29 cellular contexts compared by ENCODE assay signal in the genomic region with DNA sequence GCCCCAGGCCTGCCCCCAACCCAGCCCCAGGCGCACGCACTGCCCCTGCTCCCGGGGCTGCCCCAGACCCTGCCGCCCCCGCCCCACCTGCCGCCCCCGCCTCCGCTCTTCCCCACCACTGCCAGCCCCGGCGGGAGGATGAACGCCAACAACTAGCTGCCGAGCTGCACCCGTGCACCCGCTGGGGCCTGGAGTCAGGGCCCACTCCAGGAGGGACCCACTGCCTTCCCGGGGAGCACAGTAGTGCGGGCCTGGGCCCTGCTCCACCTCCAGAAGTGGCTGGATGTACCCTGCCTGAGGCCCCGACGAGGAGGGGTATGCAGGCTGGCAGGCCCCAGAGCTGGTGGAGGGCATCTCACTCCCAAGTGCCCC. TPM values are rescaled to one million over a fixed set of nuclear protein-coding genes. Genes with fewer than 3 reads are reported as not detected.
"Had no signal": no experiment of that assay in that cellular context is flagged by ENCODE, and none has a peak within 500 bp of the region (broad histone marks: within the 10 kb centered on the region; RNA-seq: fewer than 3 reads in every experiment).

No MANE protein-coding gene starts in this region.

- DNase-seq: activated CD4-positive, alpha-beta T cell treated with anti-CD3 and anti-CD28 coated beads for 4 hours; activated CD8-positive, alpha-beta memory T cell treated with anti-CD3 and anti-CD28 coated beads, Interleukin-2, amount 10 ng/mL, durations not matched to agents 7 days and 5 days; activated CD8-positive, alpha-beta T cell treated with anti-CD3 and anti-CD28 coated beads for 36 hours; activated naive CD4-positive, alpha-beta T cell treated with Interleukin-2 at 50 U/mL for 16 hours; activated naive CD8-positive, alpha-beta T cell treated with anti-CD3 and anti-CD28 coated beads for 36 hours; activated T-cell treated with anti-CD3 and anti-CD28 coated beads, Interleukin-2, amount 50 U/mL, for 1 hour; dorsolateral prefrontal cortex; effector memory CD8-positive, alpha-beta T cell; foreskin melanocyte; glutamatergic neuron; mammary epithelial cell; midbrain; ovary; stimulated activated CD4-positive, alpha-beta T cell treated with anti-CD3 and anti-CD28 coated beads, Interleukin-4, amount 100 ng/mL, for 1 hour; stimulated activated naive CD4-positive, alpha-beta T cell treated with Interleukin-2 at 50 U/mL for 16 hours; substantia nigra; T-helper 1 cell had no signal

- H3K27ac ChIP-seq: hepatocyte, neutrophil, ovary, psoas muscle had no signal

- H3K9me3 ChIP-seq: breast epithelium, neutrophil, ovary, psoas muscle, right atrium auricular region, spleen, tibial artery had no signal

- H3K4me3 ChIP-seq: breast epithelium, dorsolateral prefrontal cortex, hepatocyte, ovary, psoas muscle, right atrium auricular region, tibial artery had no signal

- ATAC-seq: activated CD8-positive, alpha-beta memory T cell treated with anti-CD3 and anti-CD28 coated beads, Interleukin-2, amount 10 ng/mL, durations not matched to agents 7 days and 5 days; activated CD8-positive, alpha-beta T cell treated with anti-CD3 and anti-CD28 coated beads for 36 hours; effector memory CD8-positive, alpha-beta T cell; esophagus mucosa; left ventricle myocardium superior; natural killer cell treated with Interleukin-12 subunit alpha and Interleukin-12 subunit beta and Interleukin-15 and Interleukin-18, amount 100 ng/mL, for 72 hours; psoas muscle had no signal

- H3K27me3 ChIP-seq: breast epithelium, dorsolateral prefrontal cortex, hepatocyte, neutrophil, ovary, right atrium auricular region, tibial artery had no signal

- H3K4me1 ChIP-seq: breast epithelium had no signal

- H3K36me3 ChIP-seq: breast epithelium, ovary had no signal

RNA-seq across cellular contexts. Expression of gene KLHL40, which starts 20.9 kb away (rescaled TPM):
- total RNA-seq: activated CD8-positive, alpha-beta memory T cell treated with anti-CD3 and anti-CD28 coated beads, Interleukin-2, amount 10 ng/mL, durations not matched to agents 7 days and 5 days; activated CD8-positive, alpha-beta T cell treated with anti-CD3 and anti-CD28 coated beads for 36 hours; activated naive CD8-positive, alpha-beta T cell treated with anti-CD3 and anti-CD28 coated beads for 36 hours; breast epithelium; endothelial cell of umbilical vein; esophagus mucosa; hepatocyte; mammary epithelial cell; natural killer cell treated with Interleukin-12 subunit alpha and Interleukin-12 subunit beta and Interleukin-15 and Interleukin-18, amount 100 ng/mL, for 72 hours; ovary; spleen; ureter had no signal

RNA-seq across cellular contexts. Expression of gene HHATL, which starts 38.2 kb away (rescaled TPM):
- total RNA-seq: activated CD8-positive, alpha-beta memory T cell treated with anti-CD3 and anti-CD28 coated beads, Interleukin-2, amount 10 ng/mL, durations not matched to agents 7 days and 5 days; activated CD8-positive, alpha-beta T cell treated with anti-CD3 and anti-CD28 coated beads for 36 hours; activated naive CD8-positive, alpha-beta T cell treated with anti-CD3 and anti-CD28 coated beads for 36 hours; endothelial cell of umbilical vein; esophagus mucosa; hepatocyte; mammary epithelial cell; natural killer cell treated with Interleukin-12 subunit alpha and Interleukin-12 subunit beta and Interleukin-15 and Interleukin-18, amount 100 ng/mL, for 72 hours; spleen had no signal
